Comparison of ENCODE assay signal across 8 cellular contexts in genomic region chr15:40873625-40874561, GRCh38. TPM values are rescaled to one million over a fixed set of nuclear protein-coding genes. Genes with fewer than 3 reads are reported as not detected.
DNase-seq lines count a peak whose midpoint lies in the region; ATAC-seq and TF ChIP-seq lines count a peak whose summit lies in the region.

A gene with protein sequence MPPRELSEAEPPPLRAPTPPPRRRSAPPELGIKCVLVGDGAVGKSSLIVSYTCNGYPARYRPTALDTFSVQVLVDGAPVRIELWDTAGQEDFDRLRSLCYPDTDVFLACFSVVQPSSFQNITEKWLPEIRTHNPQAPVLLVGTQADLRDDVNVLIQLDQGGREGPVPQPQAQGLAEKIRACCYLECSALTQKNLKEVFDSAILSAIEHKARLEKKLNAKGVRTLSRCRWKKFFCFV (minus strand): TSS chr15:40874234. CDS start chr15:40874139, 95 bp downstream.

- H3K4me3 ChIP-seq in tibial nerve, result peak within 1 kb of the TSS; percentile 25 to 51 (median 40)

- TF ChIP-seq CTCF in activated CD8-positive, alpha-beta T cell treated with anti-CD3 and anti-CD28 coated beads for 36 hours (IDR thresholded peaks at IDR 0.05), result peak; percentile 35
- peak in 1 of 5 experiments; percentile 22 for TF ChIP-seq CTCF in tibial nerve (IDR thresholded peaks at IDR 0.05)

- DNase-seq in ACHN (peak; percentile 80), NCI-H526 treated with DMSO at 0.1 percent for 48 hours (lab: John Stamatoyannopoulos, UW) (peak; percentile 86), epithelial cell of prostate (ENCODE audit: low read depth, low spot score) (no peak), tibial nerve (ENCODE audit: low spot score in 2 of 2) (no peak)
- DNase-seq in activated CD8-positive, alpha-beta T cell treated with anti-CD3 and anti-CD28 coated beads for 36 hours, result peak; percentile 63
- DNase-seq in naive thymus-derived CD8-positive, alpha-beta T cell, result peak in 9 of 10 donors; percentile 20 to 57 (median 42)

- peak within 1 kb of the TSS; percentile 77 for H3K4me3 Mint-ChIP-seq in activated CD8-positive, alpha-beta T cell treated with anti-CD3 and anti-CD28 coated beads for 36 hours
- H3K4me3 Mint-ChIP-seq in naive thymus-derived CD8-positive, alpha-beta T cell, result peak within 1 kb of the TSS; percentile 74 to 97 (median 84)

- no peaks in the 10 kb centered on the region for H3K9me3 Mint-ChIP-seq in activated CD8-positive, alpha-beta T cell treated with anti-CD3 and anti-CD28 coated beads for 36 hours
- H3K9me3 Mint-ChIP-seq in naive thymus-derived CD8-positive, alpha-beta T cell, result no peaks in the 10 kb centered on the region

- ATAC-seq in GM18517 (IDR thresholded peaks at IDR 0.05; ENCODE audit: unreplicated experiment) (peak; percentile 43), HG03196 (IDR thresholded peaks at IDR 0.05; ENCODE audit: unreplicated experiment) (peak; percentile 45)
- ATAC-seq in activated CD8-positive, alpha-beta T cell treated with anti-CD3 and anti-CD28 coated beads for 36 hours, result peak; percentile 79
- peak; percentile 92 to 93 for ATAC-seq in naive thymus-derived CD8-positive, alpha-beta T cell

- TF ChIP-seq POLR2A in tibial nerve (IDR thresholded peaks at IDR 0.05), result no peak

- POLR2A ChIA-PET in activated CD8-positive, alpha-beta T cell treated with anti-CD3 and anti-CD28 coated beads for 36 hours (lab: Charles Lee), result interaction anchor here (1.0 to 1.8 kb wide), 2 partner anchors 11 to 105 kb away, joined by 4 to 5 read pairs; no protein-coding TSS in a partner anchor
- POLR2A ChIA-PET in naive thymus-derived CD8-positive, alpha-beta T cell (lab: Charles Lee), result interaction anchor here (1.0 to 1.2 kb wide), 2 partner anchors 15 to 18 kb away, joined by 4 read pairs; no protein-coding TSS in a partner anchor

- peaks cover 22% of the 10 kb centered on the region for H3K4me1 Mint-ChIP-seq in activated CD8-positive, alpha-beta T cell treated with anti-CD3 and anti-CD28 coated beads for 36 hours (ENCODE audit: low read depth)
- H3K4me1 Mint-ChIP-seq in naive thymus-derived CD8-positive, alpha-beta T cell, result peaks cover 6 to 13% (median 7%) of the 10 kb centered on the region in 4 donors

- no peak within 1 kb of the TSS for H3K27ac Mint-ChIP-seq in activated CD8-positive, alpha-beta T cell treated with anti-CD3 and anti-CD28 coated beads for 36 hours
- H3K27ac Mint-ChIP-seq in naive thymus-derived CD8-positive, alpha-beta T cell, result peak within 1 kb of the TSS in 3 of 10 donors; percentile 8 to 70 (median 58)

- in situ Hi-C loops in ACHN (cut with HindIII; ENCODE audit: low pct_ligation_motif_present, low pct_unique_long_range_greater_than_20kb, low sequenced_read_pairs), result no loop called here

- H3K27ac ChIP-seq in epithelial cell of prostate (peak within 1 kb of the TSS; percentile 71), tibial nerve (no peak within 1 kb of the TSS)

- H3K27me3 ChIP-seq in tibial nerve, result peaks cover 0 to 21% of the 10 kb centered on the region in 2 donors

- 1% methylated on average over 31 to 41 of the region's 78 CpGs for WGBS in tibial nerve, 2 donors

- H3K9me3 ChIP-seq in tibial nerve, result no peaks in the 10 kb centered on the region

- no peak for TF ChIP-seq EP300 in tibial nerve (IDR thresholded peaks at IDR 0.05)

- intact Hi-C loops in activated CD8-positive, alpha-beta T cell treated with anti-CD3 and anti-CD28 coated beads for 36 hours (cut with micrococcal nuclease), result no loop called here

- peaks cover 0 to 15% (median 6%) of the 10 kb centered on the region in 4 donors for H3K4me1 ChIP-seq in tibial nerve

- no peaks in the 10 kb centered on the region for H3K36me3 Mint-ChIP-seq in activated CD8-positive, alpha-beta T cell treated with anti-CD3 and anti-CD28 coated beads for 36 hours (ENCODE audit: low read depth)
- H3K36me3 Mint-ChIP-seq in naive thymus-derived CD8-positive, alpha-beta T cell, result no peaks in the 10 kb centered on the region

- peaks cover 9% of the 10 kb centered on the region for H3K27me3 Mint-ChIP-seq in activated CD8-positive, alpha-beta T cell treated with anti-CD3 and anti-CD28 coated beads for 36 hours
- H3K27me3 Mint-ChIP-seq in naive thymus-derived CD8-positive, alpha-beta T cell, result peaks cover 3 to 12% (median 9%) of the 10 kb centered on the region in 5 donors

- H3K36me3 ChIP-seq in tibial nerve, result no peaks in the 10 kb centered on the region

- CTCF ChIA-PET in activated CD8-positive, alpha-beta T cell treated with anti-CD3 and anti-CD28 coated beads for 36 hours (lab: Charles Lee), result interaction anchor here (0.7 to 2.8 kb wide), 9 partner anchors 11 to 67 kb away, joined by 3 to 22 read pairs (median 4); partner anchors contain the start of genes SPINT1 and VPS18

RNA-seq across cellular contexts. Expression of the gene that starts here (rescaled TPM):
- total RNA-seq in activated CD8-positive, alpha-beta T cell treated with anti-CD3 and anti-CD28 coated beads for 36 hours, result under 1 TPM; 0.40 to 0.41 TPM
- total RNA-seq in naive thymus-derived CD8-positive, alpha-beta T cell, result not detected
- not detected for polyA plus RNA-seq in naive thymus-derived CD8-positive, alpha-beta T cell
- under 1 TPM in 2 of 4 donors, not detected in 2; 0.39 to 0.60 TPM for total RNA-seq in tibial nerve

Comparison
In these comparisons a context has a peak if more than half of its experiments do, and no peak if none do; other contexts are left out.
1. Peak in DNase-seq and ATAC-seq in activated CD8-positive, alpha-beta T cell treated with anti-CD3 and anti-CD28 coated beads for 36 hours; RNA of the gene not detected or under 1 TPM.
2. Peak in DNase-seq and ATAC-seq in naive thymus-derived CD8-positive, alpha-beta T cell; RNA of the gene not detected or under 1 TPM.
3. DNase-seq: peak in ACHN (single experiment) and NCI-H526 treated with DMSO at 0.1 percent for 48 hours (single experiment); none in epithelial cell of prostate (single experiment) and tibial nerve (0 of 2).
4. Peak in every context shown above with its lines, with median percentiles within 50 percentile points of each other: ATAC-seq.